Comparison of ENCODE assay signal across 12 cellular contexts in genomic region chr1:109873278-109874175, GRCh38. TPM values are rescaled to one million over a fixed set of nuclear protein-coding genes. Genes with fewer than 3 reads are reported as not detected.
DNase-seq lines count a peak whose midpoint lies in the region; ATAC-seq and TF ChIP-seq lines count a peak whose summit lies in the region.
"Had no signal": no experiment of that assay in that cellular context is flagged by ENCODE, and none has a peak within 500 bp of the region (broad histone marks: within the 10 kb centered on the region; RNA-seq: fewer than 3 reads in every experiment).

No MANE protein-coding gene starts in this region.

- no peak for TF ChIP-seq EP300 in Ishikawa (IDR thresholded peaks at IDR 0.05; ENCODE audit: borderline replicate concordance)
- peak in 1 of 4 donors; percentile 51 for TF ChIP-seq EP300 in upper lobe of left lung (IDR thresholded peaks at IDR 0.05)

- TF ChIP-seq POLR2A in breast epithelium (IDR thresholded peaks at IDR 0.05) (no peak), upper lobe of left lung (IDR thresholded peaks at IDR 0.05) (no peak)

- H3K27me3 ChIP-seq in breast epithelium, result no peaks in the 10 kb centered on the region
- no peaks in the 10 kb centered on the region for H3K27me3 ChIP-seq in upper lobe of left lung
- H3K27me3 ChIP-seq in BE2C, result no peaks in the 10 kb centered on the region

- TF ChIP-seq RAD21 in Ishikawa (IDR thresholded peaks at IDR 0.05; ENCODE audit: low read depth), result no peak

- H3K9me3 ChIP-seq in breast epithelium, result no peaks in the 10 kb centered on the region
- H3K9me3 ChIP-seq in upper lobe of left lung, result no peaks in the 10 kb centered on the region
- no peaks in the 10 kb centered on the region for H3K9me3 ChIP-seq in BE2C

- H3K27ac ChIP-seq in breast epithelium (peak overlapping the region; percentile 74 to 85), upper lobe of left lung (peak overlapping the region in 3 of 4 donors; percentile 7 to 62 (median 30))

- ATAC-seq in upper lobe of left lung (ENCODE audit: low FRiP score in 2 of 2), result no peak
- ATAC-seq in GM19397 (IDR thresholded peaks at IDR 0.05; ENCODE audit: unreplicated experiment), result no peak
- ATAC-seq: activated CD8-positive, alpha-beta T cell treated with anti-CD3 and anti-CD28 coated beads, Interleukin-2, amount 10 ng/mL, durations not matched to agents 7 days and 5 days had no signal

- DNase-seq in breast epithelium (ENCODE audit: low spot score in 2 of 2) (peak in 1 of 2 donors; percentile 23), kidney tubule cell (ENCODE audit: low spot score) (peak; percentile 50), upper lobe of left lung (peak in 1 of 2 donors; percentile 64), BE2C (no peak)
- no peak for DNase-seq in activated CD4-positive, alpha-beta T cell treated with anti-CD3 and anti-CD28 coated beads for 1 hour
- DNase-seq: activated CD8-positive, alpha-beta T cell treated with anti-CD3 and anti-CD28 coated beads, Interleukin-2, amount 10 ng/mL, durations not matched to agents 7 days and 5 days; activated naive CD4-positive, alpha-beta T cell treated with anti-CD3 and anti-CD28 coated beads, Interleukin-2, amount 50 U/mL, for 16 hours; dermis blood vessel endothelial cell; posterior cingulate gyrus; stimulated activated CD4-positive, alpha-beta T cell treated with anti-CD3 and anti-CD28 coated beads, Interleukin-4, amount 100 ng/mL, for 4 hours had no signal

- H3K4me3 ChIP-seq in breast epithelium (no peak overlapping the region), upper lobe of left lung (no peak overlapping the region), BE2C (ENCODE audit: low read depth, low read length) (no peak overlapping the region)

- intact Hi-C loops in breast epithelium (cut with DNase I; ENCODE audit: low total_unique reads), result no loop called here

- H3K4me1 ChIP-seq in breast epithelium, result peaks cover 7 to 20% of the 10 kb centered on the region in 2 donors
- H3K4me1 ChIP-seq in upper lobe of left lung, result peaks cover 25 to 43% (median 34%) of the 10 kb centered on the region in 4 donors
- H3K4me1 ChIP-seq in BE2C, result no peaks in the 10 kb centered on the region; the same call in 1 of the 2 replicates

- TF ChIP-seq CTCF in breast epithelium (IDR thresholded peaks at IDR 0.05), result no peak
- no peak for TF ChIP-seq CTCF in upper lobe of left lung (IDR thresholded peaks at IDR 0.05)
- no peak for TF ChIP-seq CTCF in BE2C (IDR thresholded peaks at IDR 0.05; ENCODE audit: low read depth, low read length)

- H3K36me3 ChIP-seq in breast epithelium (no peaks in the 10 kb centered on the region), upper lobe of left lung (no peaks in the 10 kb centered on the region), BE2C (no peaks in the 10 kb centered on the region)

- 31 to 37% methylated on average over 3 of the region's 3 CpGs for WGBS in upper lobe of left lung, 2 donors

TF ChIP-seq in Ishikawa, 13 proteins besides CTCF, POLR2A, EP300 and RAD21:
- TF ChIP-seq CEBPB (IDR thresholded peaks at IDR 0.05), result peak; percentile 77
- no peak for TF ChIP-seq YY1 (IDR thresholded peaks at IDR 0.05; ENCODE audit: low read depth)
TF ChIP-seq in Ishikawa: peak in this region for 1.

RNA-seq across cellular contexts. Expression of gene CSF1, which starts 37.1 kb away (rescaled TPM):
- total RNA-seq in breast epithelium, result 10 to 100 TPM; 28.2 to 54.7 (median 54.4) TPM
- 100 to 1,000 TPM in 1 of 6 donors, 10 to 100 TPM in 5; 19.4 to 106 (median 36.5) TPM for total RNA-seq in upper lobe of left lung
- polyA plus RNA-seq in BE2C (2012; ENCODE audit: insufficient read depth, insufficient read length, low read depth), result 9.1 TPM
